Comparison of ENCODE assay signal across 29 cellular contexts in genomic region chr10:120711857-120712256, GRCh38.
"Had no signal": no experiment of that assay in that cellular context is flagged by ENCODE, and none has a peak within 500 bp of the region (broad histone marks: within the 10 kb centered on the region; RNA-seq: fewer than 3 reads in every experiment).

No MANE protein-coding gene starts in this region.

- H3K4me3 ChIP-seq: ascending aorta, breast epithelium, cardiac muscle cell, colonic mucosa, dorsolateral prefrontal cortex, heart left ventricle had no signal

- H3K27me3 ChIP-seq: ascending aorta, breast epithelium, cardiac muscle cell, colonic mucosa had no signal

- FAIRE-seq: frontal cortex had no signal

- H3K36me3 ChIP-seq: ascending aorta, breast epithelium, cardiac muscle cell, colonic mucosa, heart left ventricle had no signal

- DNase-seq: activated CD4-positive, alpha-beta memory T cell treated with anti-CD3 and anti-CD28 coated beads for 36 hours; activated CD4-positive, alpha-beta T cell treated with anti-CD3 and anti-CD28 coated beads for 36 hours; activated CD4-positive, alpha-beta T cell treated with anti-CD3 and anti-CD28 coated beads, Interleukin-2, amount 10 ng/mL, durations not matched to agents 24 days and 14 days; activated CD4-positive, CD25-positive, alpha-beta regulatory T cell; activated CD4-positive, CD25-positive, alpha-beta regulatory T cell treated with anti-CD3 and anti-CD28 coated beads, Interleukin-2, amount 50 U/mL, for 72 hours; activated CD8-positive, alpha-beta memory T cell treated with anti-CD3 and anti-CD28 coated beads, Interleukin-2, amount 10 ng/mL, durations not matched to agents 7 days and 5 days; activated CD8-positive, alpha-beta memory T cell treated with anti-CD3 and anti-CD28 coated beads, Interleukin-2, amount 50 U/mL, for 4 hours; activated CD8-positive, alpha-beta T cell treated with anti-CD3 and anti-CD28 coated beads, Interleukin-2, amount 10 ng/mL, durations not matched to agents 7 days and 5 days; activated gamma-delta T cell; activated naive CD4-positive, alpha-beta T cell; activated naive CD4-positive, alpha-beta T cell treated with anti-CD3 and anti-CD28 coated beads, Interleukin-2, amount 10 ng/mL, durations not matched to agents 7 days and 5 days; activated naive CD8-positive, alpha-beta T cell treated with anti-CD3 and anti-CD28 coated beads, Interleukin-2, amount 10 ng/mL, durations not matched to agents 7 days and 5 days; activated T-cell treated with anti-CD3 and anti-CD28 coated beads, Interleukin-2, amount 50 U/mL, for 24 hours; activated T-cell treated with anti-CD3 and anti-CD28 coated beads, Interleukin-2, amount 50 U/mL, for 72 hours; central memory CD4-positive, alpha-beta T cell; cerebellar nuclear complex; colonic mucosa; dorsolateral prefrontal cortex; effector memory CD4-positive, alpha-beta T cell; endodermal cell; foreskin fibroblast; heart left ventricle; T-helper 2 cell had no signal

- ATAC-seq: activated CD4-positive, alpha-beta T cell treated with anti-CD3 and anti-CD28 coated beads for 36 hours; activated CD8-positive, alpha-beta memory T cell treated with anti-CD3 and anti-CD28 coated beads, Interleukin-2, amount 10 ng/mL, durations not matched to agents 7 days and 5 days; activated CD8-positive, alpha-beta T cell treated with anti-CD3 and anti-CD28 coated beads, Interleukin-2, amount 10 ng/mL, durations not matched to agents 7 days and 5 days; activated naive CD4-positive, alpha-beta T cell treated with anti-CD3 and anti-CD28 coated beads, Interleukin-2, amount 50 U/mL, for 72 hours; activated T-cell treated with anti-CD3 and anti-CD28 coated beads, Interleukin-2, amount 50 U/mL, for 72 hours; esophagus mucosa; heart left ventricle had no signal

- H3K9me3 ChIP-seq: ascending aorta, breast epithelium, colonic mucosa, heart left ventricle had no signal

- H3K27ac ChIP-seq: ascending aorta, breast epithelium, cardiac muscle cell, colonic mucosa, dorsolateral prefrontal cortex, heart left ventricle had no signal

- H3K4me1 ChIP-seq: ascending aorta, breast epithelium, colonic mucosa had no signal
